In genomic region chr18:74282359-74283254, GRCh38 we compare ENCODE assay signal across 12 cellular contexts. TPM values are rescaled to one million over a fixed set of nuclear protein-coding genes. Genes with fewer than 3 reads are reported as not detected.
DNase-seq lines count a peak whose midpoint lies in the region; ATAC-seq, FAIRE-seq and TF ChIP-seq lines count a peak whose summit lies in the region.
"Had no signal": no experiment of that assay in that cellular context is flagged by ENCODE, and none has a peak within 500 bp of the region (broad histone marks: within the 10 kb centered on the region; RNA-seq: fewer than 3 reads in every experiment).

No MANE protein-coding gene starts in this region.

- no peak overlapping the region for H3K18ac ChIP-seq in H9 (ENCODE audit: insufficient read length, low read depth, low read length)

- no peak overlapping the region for H2BK20ac ChIP-seq in H9 (ENCODE audit: low read depth, low read length, poor library complexity, severe bottlenecking)

- H4K8ac ChIP-seq in H9 (replicated peaks; ENCODE audit: insufficient read length, low read depth, low read length): no peak overlapping the region

- no peaks in the 10 kb centered on the region for H4K20me1 ChIP-seq in H9 (ENCODE audit: control insufficient read depth, insufficient read depth, insufficient read length)
- H4K20me1 ChIP-seq in K562 (replicated peaks; ENCODE audit: control insufficient read depth, insufficient read depth, low read length): no peaks in the 10 kb centered on the region
- no peaks in the 10 kb centered on the region for H4K20me1 ChIP-seq in MM.1S (ENCODE audit: insufficient read depth, low read length)

- H3K56ac ChIP-seq in H9 (ENCODE audit: insufficient read length, low read depth, low read length): no peak overlapping the region

- peak; percentile 62 for DNase-seq in H9
- DNase-seq in K562 (ENCODE audit: extremely low read depth in 1 of 4, low spot score in 3 of 4): no peak
- no peak for DNase-seq in naive thymus-derived CD4-positive, alpha-beta T cell
- no peak for DNase-seq in hypothalamus (lab: John Stamatoyannopoulos, UW)
- no peak for DNase-seq in sciatic nerve (ENCODE audit: low spot score)
- DNase-seq in hepatic stellate cell (ENCODE audit: low spot score): no peak
- no peak for DNase-seq in MM.1S
- DNase-seq: OCI-M1 had no signal

- H3K27ac ChIP-seq in C4-2B (peak overlapping the region; percentile 100), H9 (ENCODE audit: insufficient read length, low read depth, low read length) (peak overlapping the region; percentile 84), K562 (ENCODE audit: extremely low read depth, low read depth, low read length) (no peak overlapping the region), MM.1S (ENCODE audit: low read length) (no peak overlapping the region)
- no peak overlapping the region for H3K27ac ChIP-seq in naive thymus-derived CD4-positive, alpha-beta T cell (ENCODE audit: low read depth, low read length)
- H3K27ac ChIP-seq: HL-60 had no signal

- BruUV-seq in K562 (replicated peaks; lab: Mats Ljungman, UMichigan): no TSS peak

- no peaks in the 10 kb centered on the region for H3K9me2 ChIP-seq in MM.1S (replicated peaks; ENCODE audit: insufficient read depth, low read length)

- H3K9me1 ChIP-seq in K562 (ENCODE audit: control insufficient read depth, insufficient read depth, low read length): no peaks in the 10 kb centered on the region

- no peaks in the 10 kb centered on the region for H3K23me2 ChIP-seq in H9 (ENCODE audit: insufficient read length, low read depth, low read length, poor library complexity, severe bottlenecking)

- H2BK15ac ChIP-seq in H9 (ENCODE audit: low read depth, low read length): no peak overlapping the region

- H3K79me2 ChIP-seq in H9 (ENCODE audit: insufficient read depth, low read length) (peaks cover 12% of the 10 kb centered on the region; the same call in 1 of the 2 replicates), K562 (ENCODE audit: control insufficient read depth, insufficient read depth, low read length) (no peaks in the 10 kb centered on the region), MM.1S (ENCODE audit: low read length) (peaks cover 83% of the 10 kb centered on the region)

- no peak overlapping the region for H2BK12ac ChIP-seq in H9 (ENCODE audit: insufficient read length, low read depth, low read length)

- no peak overlapping the region for H4K91ac ChIP-seq in H9 (ENCODE audit: insufficient read length, low read depth, low read length)

- no peak overlapping the region for H3K4ac ChIP-seq in H9 (ENCODE audit: low read depth, low read length)

- no peak for TF ChIP-seq POLR2A in K562 (conservative IDR thresholded peaks at IDR 0.05)

- peaks cover 4 to 16% (median 12%) of the 10 kb centered on the region in 3 experiments for H3K36me3 Mint-ChIP-seq in H9 (ENCODE audit: insufficient read depth in 1 of 3, low read depth in 3 of 3)
- H3K36me3 Mint-ChIP-seq in naive thymus-derived CD4-positive, alpha-beta T cell: peaks cover 0 to 17% (median 4%) of the 10 kb centered on the region in 5 donors

- H3K9me3 Mint-ChIP-seq in H9: no peaks in the 10 kb centered on the region
- peaks cover 0 to 2% (median 0%) of the 10 kb centered on the region in 11 donors for H3K9me3 Mint-ChIP-seq in naive thymus-derived CD4-positive, alpha-beta T cell

- no peaks in the 10 kb centered on the region for H3K27me3 Mint-ChIP-seq in H9 (ENCODE audit: low read depth)
- H3K27me3 Mint-ChIP-seq in naive thymus-derived CD4-positive, alpha-beta T cell: no peaks in the 10 kb centered on the region

- TF ChIP-seq RAD21 in K562 (CRISPR knock-in tag; conservative IDR thresholded peaks at IDR 0.05 in 1 of 2, IDR thresholded peaks at IDR 0.05 in 1 of 2): no peak

- H3K27me3 ChIP-seq in H9 (ENCODE audit: insufficient read depth, low read length): no peaks in the 10 kb centered on the region
- no peaks in the 10 kb centered on the region for H3K27me3 ChIP-seq in K562 (ENCODE audit: control insufficient read depth in 2 of 2, insufficient read depth in 2 of 2, low read length in 2 of 2)
- H3K27me3 ChIP-seq in naive thymus-derived CD4-positive, alpha-beta T cell (ENCODE audit: control insufficient read depth in 2 of 2, insufficient read depth in 2 of 2, low read length in 2 of 2): no peaks in the 10 kb centered on the region
- H3K27me3 ChIP-seq in MM.1S (replicated peaks; ENCODE audit: insufficient read depth, low read length): no peaks in the 10 kb centered on the region

- no peak overlapping the region for H3T11ph ChIP-seq in H9 (ENCODE audit: low read length)

- peaks cover 3% of the 10 kb centered on the region for H3K79me1 ChIP-seq in H9 (ENCODE audit: insufficient read depth, low read depth, low read length, poor library complexity, severe bottlenecking)

- peak overlapping the region; percentile 26 to 64 for H3K4me3 Mint-ChIP-seq in H9
- peak overlapping the region in 6 of 10 donors; percentile 23 to 56 (median 36) for H3K4me3 Mint-ChIP-seq in naive thymus-derived CD4-positive, alpha-beta T cell

- H2AK5ac ChIP-seq in H9 (ENCODE audit: insufficient read length, low read length): no peak overlapping the region

- H3F3A ChIP-seq in MM.1S (ENCODE audit: insufficient read depth, low read length): no peaks in the 10 kb centered on the region; the same call in 1 of the 2 replicates

- no peaks in the 10 kb centered on the region for H3K9me3 ChIP-seq in H9 (ENCODE audit: control insufficient read depth, low read depth, low read length)
- no peaks in the 10 kb centered on the region for H3K9me3 ChIP-seq in K562 (replicated peaks; ENCODE audit: control insufficient read depth, insufficient read depth, low read depth, low read length)
- no peaks in the 10 kb centered on the region for H3K9me3 ChIP-seq in naive thymus-derived CD4-positive, alpha-beta T cell (ENCODE audit: control insufficient read depth in 2 of 3, low read length in 3 of 3)
- no peaks in the 10 kb centered on the region for H3K9me3 ChIP-seq in MM.1S (replicated peaks; ENCODE audit: insufficient read depth, low read length)

- H3K4me2 ChIP-seq in H9 (ENCODE audit: insufficient read depth, insufficient read length, low read length) (peak overlapping the region; percentile 45), K562 (ENCODE audit: insufficient read depth, low read length) (no peak overlapping the region), MM.1S (ENCODE audit: low read depth, low read length) (no peak overlapping the region)

- H2AFZ ChIP-seq in H9 (ENCODE audit: low read length) (no peak overlapping the region), K562 (ENCODE audit: low read depth, low read length) (0 out of 2 replicates have a peak overlapping the region, but pooled peaks have one; percentile 45), MM.1S (ENCODE audit: low read length) (no peak overlapping the region)

- POLR2A ChIA-PET in K562 (lab: Yijun Ruan, JAX): no interaction called here
- POLR2A ChIA-PET in naive thymus-derived CD4-positive, alpha-beta T cell (lab: Charles Lee): no interaction called here

- H2BK5ac ChIP-seq in H9 (ENCODE audit: insufficient read length, low read length): peak overlapping the region; percentile 15

- no peak overlapping the region for H2BK120ac ChIP-seq in H9 (ENCODE audit: low read depth, low read length, poor library complexity, severe bottlenecking)

- peak overlapping the region; percentile 93 to 94 (median 94) for H3K27ac Mint-ChIP-seq in H9
- H3K27ac Mint-ChIP-seq in naive thymus-derived CD4-positive, alpha-beta T cell: peak overlapping the region in 5 of 9 donors; percentile 6 to 60 (median 18)

- no peak overlapping the region; the same call in 1 of the 2 replicates for H3K14ac ChIP-seq in H9 (ENCODE audit: insufficient read depth, low read length)

- no peak overlapping the region for H3K23ac ChIP-seq in H9 (ENCODE audit: insufficient read length, low read depth, low read length)

- no peak for FAIRE-seq in K562 (lab: Jason Lieb, UNC)

- no CpG with 5 or more reads among the region's 13 CpGs for WGBS in H9 (ENCODE audit: extremely low coverage, insufficient read length, low lambda C conversion rate)
- 18% methylated on average over 10 of the region's 13 CpGs for WGBS in K562 (ENCODE audit: insufficient coverage, low coverage, missing lambda C conversion rate)

- CTCF ChIA-PET in K562 (lab: Yijun Ruan, JAX; ENCODE audit: low intra/inter-chr PET ratio): no interaction called here
- CTCF ChIA-PET in naive thymus-derived CD4-positive, alpha-beta T cell (lab: Charles Lee): no interaction called here

- H3K4me1 ChIP-seq in H9 (ENCODE audit: insufficient read depth, low read length): peaks cover 33% of the 10 kb centered on the region
- no peaks in the 10 kb centered on the region; a peak in 1 of 5 replicates for H3K4me1 ChIP-seq in K562 (replicated peaks in 1 of 2; ENCODE audit: control insufficient read depth in 2 of 2, insufficient read depth in 2 of 2, low read length in 2 of 2)
- peaks cover 0 to 7% of the 10 kb centered on the region in 2 donors for H3K4me1 ChIP-seq in naive thymus-derived CD4-positive, alpha-beta T cell (ENCODE audit: control insufficient read depth in 2 of 2, insufficient read depth in 2 of 2, low read length in 2 of 2)
- H3K4me1 ChIP-seq in MM.1S (ENCODE audit: low read length): peaks cover 18% of the 10 kb centered on the region

- H3K9ac ChIP-seq in H9 (ENCODE audit: extremely low read depth, insufficient read length, low read length) (no peak overlapping the region), K562 (ENCODE audit: insufficient read depth in 1 of 2, low read depth in 2 of 2, low read length in 2 of 2) (no peak overlapping the region), MM.1S (ENCODE audit: low read length) (no peak overlapping the region)

- H3K36me3 ChIP-seq in K562 (ENCODE audit: control insufficient read depth, insufficient read depth, low read length) (no peaks in the 10 kb centered on the region), MM.1S (replicated peaks; ENCODE audit: insufficient read depth, low read length) (no peaks in the 10 kb centered on the region)
- no peaks in the 10 kb centered on the region for H3K36me3 ChIP-seq in naive thymus-derived CD4-positive, alpha-beta T cell (ENCODE audit: control insufficient read depth in 2 of 3, insufficient read depth in 3 of 3, low read length in 3 of 3)

- in situ Hi-C loops in K562 (cut with MboI): no loop called here

- H3K4me3 ChIP-seq in K562 (no peak overlapping the region), MM.1S (ENCODE audit: low read length) (no peak overlapping the region)
- H3K4me3 ChIP-seq in naive thymus-derived CD4-positive, alpha-beta T cell (ENCODE audit: low read length): no peak overlapping the region

- no peak overlapping the region for H4K5ac ChIP-seq in H9 (ENCODE audit: insufficient read length, low read depth, low read length)

- peaks cover 57 to 60% of the 10 kb centered on the region in 2 experiments for H3K4me1 Mint-ChIP-seq in H9
- peaks cover 15 to 43% (median 31%) of the 10 kb centered on the region in 7 donors for H3K4me1 Mint-ChIP-seq in naive thymus-derived CD4-positive, alpha-beta T cell

- TF ChIP-seq EP300 in K562 (IDR thresholded peaks at IDR 0.05; ENCODE audit: low read length): no peak

- intact Hi-C loops in K562 (cut with micrococcal nuclease) (no loop called here), sciatic nerve (cut with DNase I) (no loop called here)
- intact Hi-C loops in naive thymus-derived CD4-positive, alpha-beta T cell (cut with micrococcal nuclease): no loop called here

- no peak for ATAC-seq in K562
- ATAC-seq in naive thymus-derived CD4-positive, alpha-beta T cell: no peak
- ATAC-seq in sciatic nerve: no peak

- TF ChIP-seq CTCF in C4-2B (conservative IDR thresholded peaks at IDR 0.05) (no peak), H9 (conservative IDR thresholded peaks at IDR 0.05) (no peak), K562 (IDR thresholded peaks at IDR 0.05 in 2 of 3, conservative IDR thresholded peaks at IDR 0.05 in 1 of 3; ENCODE audit: insufficient read depth in 2 of 3, low read depth in 1 of 3, low read length in 3 of 3) (no peak), MM.1S (IDR thresholded peaks at IDR 0.05; ENCODE audit: low read length) (no peak)

RNA-seq across cellular contexts. Expression of gene CYB5A, which starts 9.2 kb away (rescaled TPM):
- total RNA-seq in H9 (2021): 87.9 and 93.2 TPM in 2 replicates
- total RNA-seq in K562 (2011; cell fraction: chromatin; rRNA removed; ENCODE audit: low replicate concordance): 4.1 and 4.8 TPM in 2 replicates
- 2.8 and 3.6 TPM in 2 replicates for total RNA-seq in K562 (2011; cell fraction: nucleolus; rRNA removed)
- 7.7 and 8.2 TPM in 2 replicates for total RNA-seq in K562 (2011; cell fraction: nucleoplasm; rRNA removed)
- 14.0 and 14.5 TPM in 2 replicates for total RNA-seq in K562 (2014; rRNA removed)
- 14.0 and 15.0 TPM in 2 replicates for total RNA-seq in K562 (2014; rRNA removed; fragmentation: Illumina TruSeq; extraction: Trizol)
- 15.8 and 16.3 TPM in 2 replicates for total RNA-seq in K562 (2015; rRNA removed; fragmentation: Illumina TruSeq; extraction: Trizol)
- total RNA-seq in K562 (2021): 13.8 and 14.1 TPM in 2 replicates
- polyA plus RNA-seq in K562 (2011; rRNA removed): 11.9 and 42.6 TPM in 2 replicates
- polyA plus RNA-seq in K562 (2011; cell fraction: cytosol; rRNA removed): 11.2 and 59.9 TPM in 2 replicates
- polyA plus RNA-seq in K562 (2011; cell fraction: nucleus; rRNA removed): 4.7 and 17.6 TPM in 2 replicates
- 19.8 and 33.0 TPM in 2 replicates for polyA plus RNA-seq in K562 (2012)
- 17.6 and 19.2 TPM in 2 replicates for polyA plus RNA-seq in K562 (2014; fragmentation: Illumina TruSeq; extraction: Trizol)
- 10 to 100 TPM; 12.5 to 22.6 TPM for polyA plus RNA-seq in K562 (2014; fragmentation: Nextera tagmentation; extraction: Ambion mirVana)
- polyA plus RNA-seq in K562 (2014; rRNA removed): 15.6 and 19.6 TPM in 2 replicates
- polyA minus RNA-seq in K562 (2011; rRNA and poly(A)+ RNA removed): 4.8 and 14.9 TPM in 2 replicates
- polyA minus RNA-seq in K562 (2011; cell fraction: cytosol; rRNA and poly(A)+ RNA removed): 3.6 and 13.6 TPM in 2 replicates
- 2.0 and 10.0 TPM in 2 replicates for polyA minus RNA-seq in K562 (2011; cell fraction: nucleus; rRNA and poly(A)+ RNA removed)
- 10 to 100 TPM; 13.9 to 36.9 (median 22.6) TPM for total RNA-seq in naive thymus-derived CD4-positive, alpha-beta T cell
- polyA plus RNA-seq in naive thymus-derived CD4-positive, alpha-beta T cell: 10 to 100 TPM; 46.6 to 57.3 TPM
- total RNA-seq in sciatic nerve: 117 TPM

RNA-seq across cellular contexts. Expression of gene C18orf63, which starts 33.0 kb away (rescaled TPM):
- total RNA-seq in H9 (2021) (not detected in 2 replicates), K562 (2014; rRNA removed) (not detected in 2 replicates), K562 (2014; rRNA removed; fragmentation: Illumina TruSeq; extraction: Trizol) (not detected in 2 replicates), K562 (2015; rRNA removed; fragmentation: Illumina TruSeq; extraction: Trizol) (not detected in 2 replicates), K562 (2021) (not detected in 2 replicates), sciatic nerve (not detected)
- total RNA-seq in K562 (2011; cell fraction: chromatin; rRNA removed; ENCODE audit: low replicate concordance): not detected in 2 replicates
- total RNA-seq in K562 (2011; cell fraction: nucleolus; rRNA removed): not detected in 2 replicates
- not detected in 2 replicates for total RNA-seq in K562 (2011; cell fraction: nucleoplasm; rRNA removed)
- polyA plus RNA-seq in K562 (2011; rRNA removed) (not detected in 2 replicates), K562 (2014; fragmentation: Illumina TruSeq; extraction: Trizol) (not detected in 2 replicates), K562 (2014; fragmentation: Nextera tagmentation; extraction: Ambion mirVana) (not detected), K562 (2014; rRNA removed) (not detected in 2 replicates)
- polyA plus RNA-seq in K562 (2011; cell fraction: cytosol; rRNA removed): not detected in 2 replicates
- polyA plus RNA-seq in K562 (2011; cell fraction: nucleus; rRNA removed): not detected in 2 replicates
- polyA plus RNA-seq in K562 (2012): not detected in 2 replicates
- not detected in 2 replicates for polyA minus RNA-seq in K562 (2011; rRNA and poly(A)+ RNA removed)
- not detected in 2 replicates for polyA minus RNA-seq in K562 (2011; cell fraction: cytosol; rRNA and poly(A)+ RNA removed)
- not detected in 2 replicates for polyA minus RNA-seq in K562 (2011; cell fraction: nucleus; rRNA and poly(A)+ RNA removed)
- not detected for total RNA-seq in naive thymus-derived CD4-positive, alpha-beta T cell
- polyA plus RNA-seq in naive thymus-derived CD4-positive, alpha-beta T cell: not detected
- total RNA-seq: Daoy, lung microvascular endothelial cell had no signal

Comparison
In these comparisons a context has a peak if more than half of its experiments do, and no peak if none do; other contexts are left out.
1. H3K27ac ChIP-seq: peak in C4-2B (single experiment) and H9 (single experiment); none in K562 (single experiment), naive thymus-derived CD4-positive, alpha-beta T cell (single experiment) and MM.1S (single experiment).